1 cellular context compared by ENCODE assay signal in the genomic region with DNA sequence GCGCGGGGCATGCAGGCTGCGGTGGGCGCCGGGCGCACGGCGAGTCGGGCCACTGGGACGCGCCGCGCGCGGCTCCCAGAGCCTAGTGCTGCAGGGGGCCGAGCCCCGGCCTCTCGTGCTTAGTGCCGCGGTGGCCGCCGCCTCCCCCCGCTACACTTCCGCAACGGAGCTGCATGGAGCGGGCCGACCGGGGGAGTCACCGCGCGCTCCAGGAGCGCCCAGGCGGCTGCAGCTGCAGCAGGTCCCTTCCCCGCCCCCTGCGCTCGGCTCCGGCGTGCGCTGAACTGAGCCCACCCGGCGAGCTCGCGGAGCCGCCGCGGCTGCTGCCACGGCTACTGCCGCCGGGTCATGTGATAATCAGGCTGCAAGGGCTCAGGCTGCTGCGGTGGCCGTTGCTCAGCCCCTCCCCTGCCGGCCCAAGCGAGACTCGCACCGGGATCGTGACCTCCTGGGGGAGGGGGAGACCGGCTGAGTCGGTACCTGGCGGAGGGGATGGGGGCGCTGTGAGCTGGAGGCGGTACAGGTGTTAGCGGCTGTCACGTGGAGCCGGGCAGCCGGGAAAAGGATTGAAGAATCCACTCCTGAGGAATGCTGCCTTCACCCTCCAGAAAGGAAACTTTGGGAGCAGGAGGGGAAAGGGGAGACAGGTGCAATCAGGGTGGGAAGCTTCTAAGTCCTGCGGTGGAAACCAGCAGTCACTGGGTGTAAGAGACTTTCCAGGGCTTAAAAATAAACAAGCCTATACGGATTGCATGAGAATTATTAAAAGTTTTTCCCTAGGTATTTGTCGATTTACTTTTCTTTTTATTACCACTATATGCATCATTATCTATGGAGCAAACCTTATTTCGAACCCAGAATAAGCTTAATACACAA.
TF ChIP-seq lines count a peak whose summit lies in the region.

A gene with protein sequence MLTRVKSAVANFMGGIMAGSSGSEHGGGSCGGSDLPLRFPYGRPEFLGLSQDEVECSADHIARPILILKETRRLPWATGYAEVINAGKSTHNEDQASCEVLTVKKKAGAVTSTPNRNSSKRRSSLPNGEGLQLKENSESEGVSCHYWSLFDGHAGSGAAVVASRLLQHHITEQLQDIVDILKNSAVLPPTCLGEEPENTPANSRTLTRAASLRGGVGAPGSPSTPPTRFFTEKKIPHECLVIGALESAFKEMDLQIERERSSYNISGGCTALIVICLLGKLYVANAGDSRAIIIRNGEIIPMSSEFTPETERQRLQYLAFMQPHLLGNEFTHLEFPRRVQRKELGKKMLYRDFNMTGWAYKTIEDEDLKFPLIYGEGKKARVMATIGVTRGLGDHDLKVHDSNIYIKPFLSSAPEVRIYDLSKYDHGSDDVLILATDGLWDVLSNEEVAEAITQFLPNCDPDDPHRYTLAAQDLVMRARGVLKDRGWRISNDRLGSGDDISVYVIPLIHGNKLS (minus strand): TSS at position 352 of the 876 bp plus-strand sequence. CDS start 414 bp downstream, outside the sequence.

TF ChIP-seq in HEK293, 187 proteins besides CTCF, POLR2A, EP300 and RAD21 (continued from another document and continues in another):
- TF ChIP-seq, protein P1, sequence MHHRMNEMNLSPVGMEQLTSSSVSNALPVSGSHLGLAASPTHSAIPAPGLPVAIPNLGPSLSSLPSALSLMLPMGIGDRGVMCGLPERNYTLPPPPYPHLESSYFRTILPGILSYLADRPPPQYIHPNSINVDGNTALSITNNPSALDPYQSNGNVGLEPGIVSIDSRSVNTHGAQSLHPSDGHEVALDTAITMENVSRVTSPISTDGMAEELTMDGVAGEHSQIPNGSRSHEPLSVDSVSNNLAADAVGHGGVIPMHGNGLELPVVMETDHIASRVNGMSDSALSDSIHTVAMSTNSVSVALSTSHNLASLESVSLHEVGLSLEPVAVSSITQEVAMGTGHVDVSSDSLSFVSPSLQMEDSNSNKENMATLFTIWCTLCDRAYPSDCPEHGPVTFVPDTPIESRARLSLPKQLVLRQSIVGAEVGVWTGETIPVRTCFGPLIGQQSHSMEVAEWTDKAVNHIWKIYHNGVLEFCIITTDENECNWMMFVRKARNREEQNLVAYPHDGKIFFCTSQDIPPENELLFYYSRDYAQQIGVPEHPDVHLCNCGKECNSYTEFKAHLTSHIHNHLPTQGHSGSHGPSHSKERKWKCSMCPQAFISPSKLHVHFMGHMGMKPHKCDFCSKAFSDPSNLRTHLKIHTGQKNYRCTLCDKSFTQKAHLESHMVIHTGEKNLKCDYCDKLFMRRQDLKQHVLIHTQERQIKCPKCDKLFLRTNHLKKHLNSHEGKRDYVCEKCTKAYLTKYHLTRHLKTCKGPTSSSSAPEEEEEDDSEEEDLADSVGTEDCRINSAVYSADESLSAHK (tag by site-specific recombination; IDR thresholded peaks at IDR 0.05): peak; percentile 46; the same call in 1 of the 2 replicates
- TF ChIP-seq ZBTB8A (tag by site-specific recombination; IDR thresholded peaks at IDR 0.05) (peak; percentile 51), OSR2 (tag by site-specific recombination; IDR thresholded peaks at IDR 0.05) (peak; percentile 86), ZNF366 (tag by site-specific recombination; conservative IDR thresholded peaks at IDR 0.05) (peak; percentile 60), EGR2 (tag by site-specific recombination; IDR thresholded peaks at IDR 0.05; ENCODE audit: low read depth) (peak; percentile 53), KLF10 (tag by site-specific recombination; IDR thresholded peaks at IDR 0.05) (peak; percentile 13; the same call in 1 of the 2 replicates), ZNF324 (tag by site-specific recombination; IDR thresholded peaks at IDR 0.05) (0 out of 2 replicates have a peak, but pooled peaks have one; percentile 71), ZNF707 (tag by site-specific recombination; IDR thresholded peaks at IDR 0.05) (no peak), BCL11B (tag by site-specific recombination; IDR thresholded peaks at IDR 0.05; ENCODE audit: low read depth) (peak; percentile 53; the same call in 1 of the 2 replicates), KLF7 (tag by site-specific recombination; IDR thresholded peaks at IDR 0.05; ENCODE audit: borderline replicate concordance) (no peak), ZNF501 (tag by site-specific recombination; IDR thresholded peaks at IDR 0.05) (peak; percentile 88; the same call in 1 of the 2 replicates), ZNF544 (tag by site-specific recombination; IDR thresholded peaks at IDR 0.05) (no peak), GLIS1 (tag by site-specific recombination; IDR thresholded peaks at IDR 0.05) (peak; percentile 86), ZNF600 (tag by site-specific recombination; IDR thresholded peaks at IDR 0.05) (0 out of 2 replicates have a peak, but pooled peaks have one; percentile 51), ZNF133 (tag by site-specific recombination; IDR thresholded peaks at IDR 0.05) (no peak), ZFHX2 (tag by site-specific recombination; conservative IDR thresholded peaks at IDR 0.05) (no peak; the same call in 1 of the 2 replicates), ZNF701 (tag by site-specific recombination; IDR thresholded peaks at IDR 0.05) (no peak), IKZF3 (tag by site-specific recombination; IDR thresholded peaks at IDR 0.05) (peak; percentile 85), ZNF24 (tag by site-specific recombination; IDR thresholded peaks at IDR 0.05) (peak; percentile 70; the same call in 1 of the 2 replicates), ZNF248 (tag by site-specific recombination; IDR thresholded peaks at IDR 0.05) (no peak), ZNF132 (tag by site-specific recombination; IDR thresholded peaks at IDR 0.05; ENCODE audit: borderline replicate concordance) (no peak), GLIS2 (tag by site-specific recombination; IDR thresholded peaks at IDR 0.05) (peak; percentile 90), ZNF221 (tag by site-specific recombination; IDR thresholded peaks at IDR 0.05; ENCODE audit: borderline replicate concordance) (no peak), ZNF548 (tag by site-specific recombination; IDR thresholded peaks at IDR 0.05) (no peak), KLF9 (tag by site-specific recombination; IDR thresholded peaks at IDR 0.05; ENCODE audit: low read depth) (peak; percentile 64), ZNF416 (tag by site-specific recombination; IDR thresholded peaks at IDR 0.05) (no peak), ZNF10 (tag by site-specific recombination; IDR thresholded peaks at IDR 0.05) (0 out of 2 replicates have a peak, but pooled peaks have one; percentile 40)
- TF ChIP-seq, protein P2, sequence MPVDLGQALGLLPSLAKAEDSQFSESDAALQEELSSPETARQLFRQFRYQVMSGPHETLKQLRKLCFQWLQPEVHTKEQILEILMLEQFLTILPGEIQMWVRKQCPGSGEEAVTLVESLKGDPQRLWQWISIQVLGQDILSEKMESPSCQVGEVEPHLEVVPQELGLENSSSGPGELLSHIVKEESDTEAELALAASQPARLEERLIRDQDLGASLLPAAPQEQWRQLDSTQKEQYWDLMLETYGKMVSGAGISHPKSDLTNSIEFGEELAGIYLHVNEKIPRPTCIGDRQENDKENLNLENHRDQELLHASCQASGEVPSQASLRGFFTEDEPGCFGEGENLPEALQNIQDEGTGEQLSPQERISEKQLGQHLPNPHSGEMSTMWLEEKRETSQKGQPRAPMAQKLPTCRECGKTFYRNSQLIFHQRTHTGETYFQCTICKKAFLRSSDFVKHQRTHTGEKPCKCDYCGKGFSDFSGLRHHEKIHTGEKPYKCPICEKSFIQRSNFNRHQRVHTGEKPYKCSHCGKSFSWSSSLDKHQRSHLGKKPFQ (tag by site-specific recombination; IDR thresholded peaks at IDR 0.05): no peak
- TF ChIP-seq, protein P3, sequence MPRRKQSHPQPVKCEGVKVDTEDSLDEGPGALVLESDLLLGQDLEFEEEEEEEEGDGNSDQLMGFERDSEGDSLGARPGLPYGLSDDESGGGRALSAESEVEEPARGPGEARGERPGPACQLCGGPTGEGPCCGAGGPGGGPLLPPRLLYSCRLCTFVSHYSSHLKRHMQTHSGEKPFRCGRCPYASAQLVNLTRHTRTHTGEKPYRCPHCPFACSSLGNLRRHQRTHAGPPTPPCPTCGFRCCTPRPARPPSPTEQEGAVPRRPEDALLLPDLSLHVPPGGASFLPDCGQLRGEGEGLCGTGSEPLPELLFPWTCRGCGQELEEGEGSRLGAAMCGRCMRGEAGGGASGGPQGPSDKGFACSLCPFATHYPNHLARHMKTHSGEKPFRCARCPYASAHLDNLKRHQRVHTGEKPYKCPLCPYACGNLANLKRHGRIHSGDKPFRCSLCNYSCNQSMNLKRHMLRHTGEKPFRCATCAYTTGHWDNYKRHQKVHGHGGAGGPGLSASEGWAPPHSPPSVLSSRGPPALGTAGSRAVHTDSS (tag by site-specific recombination; IDR thresholded peaks at IDR 0.05): no peak
- TF ChIP-seq, protein P4, sequence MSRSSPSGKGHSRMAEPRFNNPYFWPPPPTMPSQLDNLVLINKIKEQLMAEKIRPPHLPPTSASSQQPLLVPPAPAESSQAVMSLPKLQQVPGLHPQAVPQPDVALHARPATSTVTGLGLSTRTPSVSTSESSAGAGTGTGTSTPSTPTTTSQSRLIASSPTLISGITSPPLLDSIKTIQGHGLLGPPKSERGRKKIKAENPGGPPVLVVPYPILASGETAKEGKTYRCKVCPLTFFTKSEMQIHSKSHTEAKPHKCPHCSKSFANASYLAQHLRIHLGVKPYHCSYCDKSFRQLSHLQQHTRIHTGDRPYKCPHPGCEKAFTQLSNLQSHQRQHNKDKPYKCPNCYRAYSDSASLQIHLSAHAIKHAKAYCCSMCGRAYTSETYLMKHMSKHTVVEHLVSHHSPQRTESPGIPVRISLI (tag by site-specific recombination; IDR thresholded peaks at IDR 0.05): no peak
- TF ChIP-seq, protein P5, sequence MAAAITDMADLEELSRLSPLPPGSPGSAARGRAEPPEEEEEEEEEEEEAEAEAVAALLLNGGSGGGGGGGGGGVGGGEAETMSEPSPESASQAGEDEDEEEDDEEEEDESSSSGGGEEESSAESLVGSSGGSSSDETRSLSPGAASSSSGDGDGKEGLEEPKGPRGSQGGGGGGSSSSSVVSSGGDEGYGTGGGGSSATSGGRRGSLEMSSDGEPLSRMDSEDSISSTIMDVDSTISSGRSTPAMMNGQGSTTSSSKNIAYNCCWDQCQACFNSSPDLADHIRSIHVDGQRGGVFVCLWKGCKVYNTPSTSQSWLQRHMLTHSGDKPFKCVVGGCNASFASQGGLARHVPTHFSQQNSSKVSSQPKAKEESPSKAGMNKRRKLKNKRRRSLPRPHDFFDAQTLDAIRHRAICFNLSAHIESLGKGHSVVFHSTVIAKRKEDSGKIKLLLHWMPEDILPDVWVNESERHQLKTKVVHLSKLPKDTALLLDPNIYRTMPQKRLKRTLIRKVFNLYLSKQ (tag by site-specific recombination; IDR thresholded peaks at IDR 0.05; ENCODE audit: borderline replicate concordance): no peak
- TF ChIP-seq, protein P6, sequence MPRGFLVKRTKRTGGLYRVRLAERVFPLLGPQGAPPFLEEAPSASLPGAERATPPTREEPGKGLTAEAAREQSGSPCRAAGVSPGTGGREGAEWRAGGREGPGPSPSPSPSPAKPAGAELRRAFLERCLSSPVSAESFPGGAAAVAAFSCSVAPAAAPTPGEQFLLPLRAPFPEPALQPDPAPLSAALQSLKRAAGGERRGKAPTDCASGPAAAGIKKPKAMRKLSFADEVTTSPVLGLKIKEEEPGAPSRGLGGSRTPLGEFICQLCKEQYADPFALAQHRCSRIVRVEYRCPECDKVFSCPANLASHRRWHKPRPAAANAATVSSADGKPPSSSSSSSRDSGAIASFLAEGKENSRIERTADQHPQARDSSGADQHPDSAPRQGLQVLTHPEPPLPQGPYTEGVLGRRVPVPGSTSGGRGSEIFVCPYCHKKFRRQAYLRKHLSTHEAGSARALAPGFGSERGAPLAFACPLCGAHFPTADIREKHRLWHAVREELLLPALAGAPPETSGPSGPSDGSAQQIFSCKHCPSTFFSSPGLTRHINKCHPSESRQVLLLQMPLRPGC (tag by site-specific recombination; IDR thresholded peaks at IDR 0.05): no peak
- TF ChIP-seq, protein P7, sequence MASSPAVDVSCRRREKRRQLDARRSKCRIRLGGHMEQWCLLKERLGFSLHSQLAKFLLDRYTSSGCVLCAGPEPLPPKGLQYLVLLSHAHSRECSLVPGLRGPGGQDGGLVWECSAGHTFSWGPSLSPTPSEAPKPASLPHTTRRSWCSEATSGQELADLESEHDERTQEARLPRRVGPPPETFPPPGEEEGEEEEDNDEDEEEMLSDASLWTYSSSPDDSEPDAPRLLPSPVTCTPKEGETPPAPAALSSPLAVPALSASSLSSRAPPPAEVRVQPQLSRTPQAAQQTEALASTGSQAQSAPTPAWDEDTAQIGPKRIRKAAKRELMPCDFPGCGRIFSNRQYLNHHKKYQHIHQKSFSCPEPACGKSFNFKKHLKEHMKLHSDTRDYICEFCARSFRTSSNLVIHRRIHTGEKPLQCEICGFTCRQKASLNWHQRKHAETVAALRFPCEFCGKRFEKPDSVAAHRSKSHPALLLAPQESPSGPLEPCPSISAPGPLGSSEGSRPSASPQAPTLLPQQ (tag by site-specific recombination; IDR thresholded peaks at IDR 0.05): 0 out of 2 replicates have a peak, but pooled peaks have one; percentile 26
- TF ChIP-seq, protein P8, sequence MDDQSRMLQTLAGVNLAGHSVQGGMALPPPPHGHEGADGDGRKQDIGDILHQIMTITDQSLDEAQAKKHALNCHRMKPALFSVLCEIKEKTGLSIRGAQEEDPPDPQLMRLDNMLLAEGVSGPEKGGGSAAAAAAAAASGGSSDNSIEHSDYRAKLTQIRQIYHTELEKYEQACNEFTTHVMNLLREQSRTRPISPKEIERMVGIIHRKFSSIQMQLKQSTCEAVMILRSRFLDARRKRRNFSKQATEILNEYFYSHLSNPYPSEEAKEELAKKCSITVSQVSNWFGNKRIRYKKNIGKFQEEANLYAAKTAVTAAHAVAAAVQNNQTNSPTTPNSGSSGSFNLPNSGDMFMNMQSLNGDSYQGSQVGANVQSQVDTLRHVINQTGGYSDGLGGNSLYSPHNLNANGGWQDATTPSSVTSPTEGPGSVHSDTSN (CRISPR knock-in tag; IDR thresholded peaks at IDR 0.05): no peak
